21 cellular contexts compared by ENCODE assay signal in genomic region chr12:101619868-101620761, GRCh38. TPM values are rescaled to one million over a fixed set of nuclear protein-coding genes. Genes with fewer than 3 reads are reported as not detected.
DNase-seq lines count a peak whose midpoint lies in the region; TF ChIP-seq lines count a peak whose summit lies in the region.
"Had no signal": no experiment of that assay in that cellular context is flagged by ENCODE, and none has a peak within 500 bp of the region (broad histone marks: within the 10 kb centered on the region; RNA-seq: fewer than 3 reads in every experiment).

No MANE protein-coding gene starts in this region.

- no peaks in the 10 kb centered on the region for H3K9me3 Mint-ChIP-seq in CD14-positive monocyte
- H3K9me3 Mint-ChIP-seq: activated naive CD4-positive, alpha-beta T cell treated with anti-CD3 and anti-CD28 coated beads, Interleukin-2, amount 50 U/mL, for 24 hours; IgD-negative memory B cell; stimulated activated naive CD8-positive, alpha-beta T cell treated with anti-CD3 and anti-CD28 coated beads, Interleukin-15, Interleukin-2, amounts not matched to agents 100 ng/mL and 50 ng/mL, for 24 hours had no signal

- peak overlapping the region; percentile 21 for H3K4me3 ChIP-seq in LNCaP clone FGC (ENCODE audit: low read depth, low read length)
- H3K4me3 ChIP-seq: breast epithelium had no signal

- peaks cover 0 to 2% (median 0%) of the 10 kb centered on the region in 3 donors for H3K27me3 Mint-ChIP-seq in CD14-positive monocyte (ENCODE audit: low read depth in 3 of 3)
- H3K27me3 Mint-ChIP-seq: activated naive CD4-positive, alpha-beta T cell treated with anti-CD3 and anti-CD28 coated beads, Interleukin-2, amount 50 U/mL, for 24 hours; IgD-negative memory B cell had no signal

- peaks cover 59% of the 10 kb centered on the region for H3K4me1 Mint-ChIP-seq in CD14-positive monocyte

- H3K27ac Mint-ChIP-seq in CD14-positive monocyte: peak overlapping the region; percentile 73 to 91 (median 81)
- H3K27ac Mint-ChIP-seq: activated naive CD4-positive, alpha-beta T cell treated with anti-CD3 and anti-CD28 coated beads, Interleukin-2, amount 50 U/mL, for 24 hours; stimulated activated naive CD8-positive, alpha-beta T cell treated with anti-CD3 and anti-CD28 coated beads, Interleukin-15, Interleukin-2, amounts not matched to agents 100 ng/mL and 50 ng/mL, for 24 hours had no signal

- DNase-seq in CD14-positive monocyte (ENCODE audit: low spot score) (no peak), LNCaP clone FGC (ENCODE audit: low read depth) (peak; percentile 94), NCI-H774 (lab: John Stamatoyannopoulos, UW) (peak; percentile 38), lung microvascular endothelial cell (ENCODE audit: low read depth in 2 of 2) (peak; percentile 5 to 24), AG08395 (ENCODE audit: low spot score) (no peak), superior temporal gyrus (ENCODE audit: extremely low spot score) (no peak), Kasumi-1 (lab: John Stamatoyannopoulos, UW) (no peak)
- DNase-seq in activated effector memory CD4-positive, alpha-beta T cell treated with anti-CD3 and anti-CD28 coated beads, Interleukin-2, amount 50 U/mL, for 16 hours: no peak
- DNase-seq: activated CD4-positive, CD25-positive, alpha-beta regulatory T cell treated with anti-CD3 and anti-CD28 coated beads, Interleukin-2, amount 50 U/mL, for 72 hours; activated CD8-positive, alpha-beta memory T cell treated with anti-CD3 and anti-CD28 coated beads, Interleukin-2, amount 50 U/mL, for 4 hours; effector CD8-positive, alpha-beta T cell; hippocampal formation; NCI-H1092; NK-92 treated with Interleukin-12 subunit alpha and Interleukin-12 subunit beta, amount 100 ng/mL, for 24 hours; SHP77 had no signal

- intact Hi-C loops in CD14-positive monocyte (cut with micrococcal nuclease): loop anchor here in 1 of 2 donors (10.0 kb wide), 1 partner anchor 55 kb away; no protein-coding TSS in a partner anchor

- TF ChIP-seq CTCF in CD14-positive monocyte (IDR thresholded peaks at IDR 0.05): no peak
- no peak for TF ChIP-seq CTCF in LNCaP clone FGC (IDR thresholded peaks at IDR 0.05; ENCODE audit: control insufficient read depth, extremely low read depth, insufficient read depth)

- peak overlapping the region in 1 of 2 donors; percentile 71 for H3K4me3 Mint-ChIP-seq in CD14-positive monocyte
- H3K4me3 Mint-ChIP-seq: activated naive CD4-positive, alpha-beta T cell treated with anti-CD3 and anti-CD28 coated beads, Interleukin-2, amount 50 U/mL, for 24 hours; stimulated activated naive CD8-positive, alpha-beta T cell treated with anti-CD3 and anti-CD28 coated beads, Interleukin-15, Interleukin-2, amounts not matched to agents 100 ng/mL and 50 ng/mL, for 24 hours had no signal

- H3K36me3 Mint-ChIP-seq in CD14-positive monocyte: no peaks in the 10 kb centered on the region
- H3K36me3 Mint-ChIP-seq: activated naive CD4-positive, alpha-beta T cell treated with anti-CD3 and anti-CD28 coated beads, Interleukin-2, amount 50 U/mL, for 24 hours; IgD-negative memory B cell had no signal

RNA-seq across cellular contexts. Expression of gene MYBPC1, which starts 25.3 kb away (rescaled TPM):
- under 1 TPM in 1 of 2 donors, not detected in 1; 0.16 TPM for polyA plus RNA-seq in CD14-positive monocyte
- not detected in 2 replicates for total RNA-seq in lung microvascular endothelial cell
- total RNA-seq: osteoblast; T-helper 2 cell treated with Interferon-gamma antibody and Interleukin-4, amounts not matched to agents 100 ng/mL and 5 ng/mL, for 36 hours had no signal
- polyA plus RNA-seq: IgD-negative memory B cell had no signal

Comparison
In these comparisons a context has a peak if more than half of its experiments do, and no peak if none do; other contexts are left out.
1. DNase-seq: peak in LNCaP clone FGC (single experiment), NCI-H774 (single experiment) and lung microvascular endothelial cell (2 of 2); none in CD14-positive monocyte (single experiment), AG08395 (single experiment), superior temporal gyrus (single experiment), Kasumi-1 (0 of 2) and activated effector memory CD4-positive, alpha-beta T cell treated with anti-CD3 and anti-CD28 coated beads, Interleukin-2, amount 50 U/mL, for 16 hours (single experiment).